12 cellular contexts compared by ENCODE assay signal in the genomic region with DNA sequence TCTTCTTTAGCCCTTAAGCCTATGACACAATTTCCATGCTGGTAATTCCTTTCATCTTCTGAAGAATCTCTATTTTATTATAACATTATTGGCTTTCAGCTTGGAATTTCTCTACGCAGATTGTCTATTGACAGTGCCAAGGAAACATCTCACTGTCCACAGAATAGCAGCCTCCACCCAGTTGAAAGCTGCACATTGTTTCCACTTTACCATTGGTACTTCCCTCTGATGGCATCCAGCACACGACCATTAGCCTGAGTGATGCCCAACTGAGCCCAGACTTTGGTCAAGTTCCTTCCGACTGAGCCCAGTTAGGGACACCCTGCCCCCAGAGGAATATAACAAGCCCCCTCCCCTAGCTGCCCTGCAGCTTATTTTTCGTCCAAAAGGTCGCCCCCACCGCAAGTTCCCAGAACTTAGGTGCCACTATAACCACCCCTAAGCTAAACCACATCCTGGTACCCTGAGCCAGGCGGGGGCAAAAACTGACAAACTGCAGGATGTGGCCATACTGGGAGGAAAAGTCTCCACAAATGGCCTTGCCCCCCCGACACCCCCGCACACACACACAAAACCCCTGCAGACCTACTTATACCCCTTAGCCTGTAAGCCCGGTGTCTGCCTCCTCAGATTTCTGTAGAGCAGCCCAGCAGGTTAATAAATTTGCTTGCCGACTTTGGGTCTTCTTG. TPM values are rescaled to one million over a fixed set of nuclear protein-coding genes. Genes with fewer than 3 reads are reported as not detected.
DNase-seq lines count a peak whose midpoint lies in the region; ATAC-seq and TF ChIP-seq lines count a peak whose summit lies in the region.
"Had no signal": no experiment of that assay in that cellular context is flagged by ENCODE, and none has a peak within 500 bp of the region (broad histone marks: within the 10 kb centered on the region; RNA-seq: fewer than 3 reads in every experiment).

No MANE protein-coding gene starts in this region.

- TF ChIP-seq POLR2A in ovary (IDR thresholded peaks at IDR 0.05) = no peak

- intact Hi-C loops in ovary (cut with DNase I) = no loop called here

- no peaks in the 10 kb centered on the region for H3K36me3 ChIP-seq in ovary
- H3K36me3 ChIP-seq: right lobe of liver had no signal

- H3K4me3 ChIP-seq in ovary = no peak overlapping the region
- H3K4me3 ChIP-seq: right lobe of liver had no signal

- peaks cover 7% of the 10 kb centered on the region for H3K4me1 ChIP-seq in ovary (ENCODE audit: insufficient read depth)
- H3K4me1 ChIP-seq: right lobe of liver had no signal

- DNase-seq in KG1 (lab: John Stamatoyannopoulos, UW) (peak; percentile 62), T-helper 17 cell (peak in 1 of 3 donors; percentile 12), caudate nucleus (lab: John Stamatoyannopoulos, UW) (no peak), hypothalamus (lab: John Stamatoyannopoulos, UW) (no peak), ovary (no peak)
- DNase-seq in stimulated activated CD8-positive, alpha-beta memory T cell treated with anti-CD3 and anti-CD28 coated beads, Interleukin-12 subunit alpha, Interleukin-12 subunit beta, amount 100 ng/mL, for 4 hours (ENCODE audit: low read depth) = peak; percentile 33
- DNase-seq: Calu3, NCI-H2081 treated with DMSO at 0.1 percent for 48 hours, right lobe of liver had no signal

- TF ChIP-seq CTCF in ovary (IDR thresholded peaks at IDR 0.05) = no peak

- no peaks in the 10 kb centered on the region for H3K27me3 Mint-ChIP-seq in T-helper 17 cell
- H3K27me3 Mint-ChIP-seq in activated naive CD8-positive, alpha-beta T cell = no peaks in the 10 kb centered on the region

- H3K27ac ChIP-seq in caudate nucleus (ENCODE audit: low read depth, low read length) (no peak overlapping the region), ovary (no peak overlapping the region)

- H3K9me3 Mint-ChIP-seq in activated naive CD8-positive, alpha-beta T cell (ENCODE audit: low read depth) = peaks cover 19% of the 10 kb centered on the region

- H3K4me3 Mint-ChIP-seq in T-helper 17 cell = peak overlapping the region; percentile 83
- peak overlapping the region; percentile 71 for H3K4me3 Mint-ChIP-seq in activated naive CD8-positive, alpha-beta T cell

- H3K36me3 Mint-ChIP-seq in T-helper 17 cell (ENCODE audit: low read depth) = peaks cover 21% of the 10 kb centered on the region
- H3K36me3 Mint-ChIP-seq in activated naive CD8-positive, alpha-beta T cell = peaks cover 49% of the 10 kb centered on the region

- peaks cover 45% of the 10 kb centered on the region for H3K4me1 Mint-ChIP-seq in T-helper 17 cell
- peaks cover 67% of the 10 kb centered on the region for H3K4me1 Mint-ChIP-seq in activated naive CD8-positive, alpha-beta T cell (ENCODE audit: low read depth)

- peak; percentile 72 for ATAC-seq in T-helper 17 cell

- H3K27ac Mint-ChIP-seq in T-helper 17 cell = peak overlapping the region; percentile 91
- H3K27ac Mint-ChIP-seq in activated naive CD8-positive, alpha-beta T cell = peak overlapping the region; percentile 86

- 93 to 97% (median 94%) methylated on average over 11 of the region's 11 CpGs for WGBS in ovary, 3 donors

- H3K9me3 ChIP-seq in T-helper 17 cell (ENCODE audit: control insufficient read depth, low read length, poor library complexity, severe bottlenecking) = peaks cover 2% of the 10 kb centered on the region
- no peaks in the 10 kb centered on the region for H3K9me3 ChIP-seq in ovary
- H3K9me3 ChIP-seq: right lobe of liver had no signal

- no peaks in the 10 kb centered on the region for H3K27me3 ChIP-seq in ovary
- H3K27me3 ChIP-seq: right lobe of liver had no signal

- no peak for TF ChIP-seq EP300 in ovary (IDR thresholded peaks at IDR 0.05)

RNA-seq across cellular contexts. Expression of gene GBP5, which starts 13.2 kb away (rescaled TPM):
- total RNA-seq in T-helper 17 cell = 100 to 1,000 TPM; 122 to 132 TPM
- 1 to 10 TPM; 1.0 to 3.2 (median 1.4) TPM for total RNA-seq in ovary
- polyA plus RNA-seq in ovary = 1 to 10 TPM in 1 of 2 donors, under 1 TPM in 1; 0.77 to 8.6 TPM
- total RNA-seq: Calu3, H1, OCI-LY7 had no signal
- polyA plus RNA-seq: H1 had no signal

Comparison
In these comparisons a context has a peak if more than half of its experiments do, and no peak if none do; other contexts are left out.
1. DNase-seq: peak in KG1 (single experiment) and stimulated activated CD8-positive, alpha-beta memory T cell treated with anti-CD3 and anti-CD28 coated beads, Interleukin-12 subunit alpha, Interleukin-12 subunit beta, amount 100 ng/mL, for 4 hours (single experiment); none in caudate nucleus (0 of 61), hypothalamus (0 of 51) and ovary (0 of 5).
2. RNA of gene GBP5, which starts 13.2 kb away (total RNA-seq): 122 to 132 TPM in T-helper 17 cell; 1.0 to 3.2 TPM in ovary; every median in the first group is over 10 times any median in the second.